2 cellular contexts compared by ENCODE assay signal in genomic region chr16:31273187-31273586, GRCh38.
TF ChIP-seq lines count a peak whose summit lies in the region.

No MANE protein-coding gene starts in this region.

TF ChIP-seq in IMR-90, 13 proteins besides CTCF, POLR2A, EP300 and RAD21:
- TF ChIP-seq CEBPB (IDR thresholded peaks at IDR 0.05; ENCODE audit: low read depth, low read length), result no peak
- no peak for TF ChIP-seq RCOR1 (IDR thresholded peaks at IDR 0.05; ENCODE audit: insufficient replicate concordance, low read length)
- no peak for TF ChIP-seq MAZ (IDR thresholded peaks at IDR 0.05; ENCODE audit: borderline replicate concordance, low read depth, low read length)
- TF ChIP-seq SMC3 (IDR thresholded peaks at IDR 0.05; ENCODE audit: low read depth, low read length), result no peak
- no peak for TF ChIP-seq CHD1 (IDR thresholded peaks at IDR 0.05; ENCODE audit: low read depth, low read length)
- TF ChIP-seq BHLHE40 (IDR thresholded peaks at IDR 0.05; ENCODE audit: low read depth, low read length), result no peak
- no peak for TF ChIP-seq ELK1 (IDR thresholded peaks at IDR 0.05; ENCODE audit: borderline replicate concordance, low read depth, low read length)
- no peak for TF ChIP-seq RFX5 (IDR thresholded peaks at IDR 0.05; ENCODE audit: low read depth, low read length)
- TF ChIP-seq NFE2L2 (IDR thresholded peaks at IDR 0.05; ENCODE audit: low read depth, low read length), result no peak
- TF ChIP-seq MXI1 (IDR thresholded peaks at IDR 0.05; ENCODE audit: borderline replicate concordance, low read depth, low read length), result no peak
- TF ChIP-seq FOS (IDR thresholded peaks at IDR 0.05; ENCODE audit: low read depth, low read length), result no peak
- no peak for TF ChIP-seq MAFK (IDR thresholded peaks at IDR 0.05; ENCODE audit: low read depth, low read length)
- no peak for TF ChIP-seq USF2 (IDR thresholded peaks at IDR 0.05; ENCODE audit: low read depth, low read length)

TF ChIP-seq in H1, 55 proteins besides CTCF, POLR2A, EP300 and RAD21:
- no peak for TF ChIP-seq SP1 (IDR thresholded peaks at IDR 0.05; ENCODE audit: low read depth, low read length)
- TF ChIP-seq RBBP5 (IDR thresholded peaks at IDR 0.05; ENCODE audit: borderline replicate concordance, low read depth, low read length), result no peak
- TF ChIP-seq GTF2F1 (IDR thresholded peaks at IDR 0.05; ENCODE audit: borderline replicate concordance, low read depth, low read length), result no peak
- TF ChIP-seq SUZ12 (IDR thresholded peaks at IDR 0.05; ENCODE audit: low read length), result no peak
- no peak for TF ChIP-seq NRF1 (IDR thresholded peaks at IDR 0.05; ENCODE audit: low read depth, low read length)
- no peak for TF ChIP-seq JUND (IDR thresholded peaks at IDR 0.05; ENCODE audit: low read length)
- no peak for TF ChIP-seq GABPA (IDR thresholded peaks at IDR 0.05; ENCODE audit: borderline replicate concordance, insufficient read depth, low read length)
- TF ChIP-seq SP4 (IDR thresholded peaks at IDR 0.05; ENCODE audit: low read length), result no peak
- no peak for TF ChIP-seq KDM5A (IDR thresholded peaks at IDR 0.05; ENCODE audit: low read length)
- no peak for TF ChIP-seq SP2 (IDR thresholded peaks at IDR 0.05; ENCODE audit: low read length)
- TF ChIP-seq MAFK (IDR thresholded peaks at IDR 0.05; ENCODE audit: low read depth, low read length), result no peak
- TF ChIP-seq POLR2AphosphoS5 (IDR thresholded peaks at IDR 0.05; ENCODE audit: low read depth, low read length), result no peak
- TF ChIP-seq EZH2 (IDR thresholded peaks at IDR 0.05; ENCODE audit: low read depth, low read length, severe bottlenecking), result no peak
- TF ChIP-seq TAF1 (IDR thresholded peaks at IDR 0.05; ENCODE audit: low read depth, low read length), result no peak
- TF ChIP-seq CHD7 (IDR thresholded peaks at IDR 0.05; ENCODE audit: insufficient replicate concordance, low read length), result no peak
- TF ChIP-seq TBP (IDR thresholded peaks at IDR 0.05; ENCODE audit: low read depth, low read length), result no peak
- TF ChIP-seq KDM1A (IDR thresholded peaks at IDR 0.05; ENCODE audit: borderline replicate concordance, low read length), result no peak
- no peak for TF ChIP-seq BCL11A (IDR thresholded peaks at IDR 0.05; ENCODE audit: low read depth in 2 of 2, low read length in 2 of 2)
- no peak for TF ChIP-seq CBX8 (IDR thresholded peaks at IDR 0.05; ENCODE audit: borderline replicate concordance, low read depth, low read length)
- TF ChIP-seq CTBP2 (IDR thresholded peaks at IDR 0.05; ENCODE audit: borderline replicate concordance, insufficient read depth, insufficient read length, low read length), result no peak
TF ChIP-seq in H1: peak in this region for 0.
